ENCODE assay signal across 9 cellular contexts in the genomic region with DNA sequence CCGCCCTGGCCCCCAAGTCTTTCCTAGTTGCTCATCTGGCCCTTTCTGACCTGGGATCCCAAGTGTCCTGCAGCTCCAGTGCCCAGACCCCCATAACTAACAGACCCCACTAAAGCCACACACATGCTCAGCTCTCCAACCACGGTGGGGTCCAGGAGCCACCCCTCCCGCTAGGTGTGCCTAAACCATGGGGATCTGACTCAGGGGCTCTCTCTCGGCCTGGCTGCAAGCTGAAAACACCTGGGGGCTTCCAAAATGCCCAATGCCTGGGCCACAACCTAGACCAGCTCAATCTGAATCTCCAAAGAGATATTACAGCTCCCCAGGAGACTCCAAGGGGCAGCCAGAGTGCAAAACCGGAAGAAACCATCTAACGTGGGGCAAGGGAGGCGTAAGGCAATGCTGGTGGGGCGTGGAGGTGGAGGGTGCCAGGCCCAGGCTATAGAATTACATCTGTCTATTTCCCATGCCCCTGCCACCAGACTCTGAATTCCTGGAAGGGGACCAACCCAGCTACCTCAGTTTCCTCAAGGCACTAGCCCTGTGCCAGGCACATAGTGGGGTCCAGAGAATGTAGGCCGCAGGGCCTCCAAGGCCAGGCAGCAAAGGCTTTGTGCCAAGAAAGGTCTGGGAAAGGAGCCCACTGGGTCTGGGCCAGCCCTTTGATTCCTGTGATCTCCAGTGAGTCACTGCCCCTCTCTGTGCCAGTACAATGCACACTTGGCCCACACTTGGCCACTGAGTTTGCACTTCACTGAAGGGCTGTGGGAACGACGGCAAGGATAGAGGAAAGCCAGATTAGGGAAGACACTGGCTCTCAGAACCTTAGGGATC. TPM values are rescaled to one million over a fixed set of nuclear protein-coding genes. Genes with fewer than 3 reads are reported as not detected.
A peak's percentile ranks its signal among the peaks of the same experiment; 100 is the strongest.
DNase-seq lines count a peak whose midpoint lies in the region; ATAC-seq and TF ChIP-seq lines count a peak whose summit lies in the region.
"Had no signal": no experiment of that assay in that cellular context is flagged by ENCODE, and none has a peak within 500 bp of the region (broad histone marks: within the 10 kb centered on the region; RNA-seq: fewer than 3 reads in every experiment).

No MANE protein-coding gene starts in this region.

- no peak overlapping the region for H3K4me3 ChIP-seq in mucosa of descending colon

- peak overlapping the region; percentile 43 for H3K27ac ChIP-seq in cingulate gyrus (ENCODE audit: low read depth, low read length)

- no peaks in the 10 kb centered on the region for H3K9me3 ChIP-seq in mucosa of descending colon

- peaks cover 6% of the 10 kb centered on the region for H3K36me3 ChIP-seq in mucosa of descending colon (ENCODE audit: low read depth)

- no peak for DNase-seq in activated naive CD4-positive, alpha-beta T cell treated with anti-CD3 and anti-CD28 coated beads, Interleukin-2, amount 10 ng/mL, durations not matched to agents 7 days and 5 days
- DNase-seq in mucosa of descending colon (peak in 2 of 3 donors; percentile 62 to 65), DMS79 (lab: John Stamatoyannopoulos, UW) (no peak), NCI-H1092 treated with DMSO at 0.1 percent for 48 hours (lab: John Stamatoyannopoulos, UW) (no peak)
- no peak for DNase-seq in stimulated activated CD4-positive, alpha-beta T cell treated with anti-CD3 and anti-CD28 coated beads, Interleukin-2, amount 100 ng/mL, for 24 hours
- DNase-seq: NCI-H187 had no signal

- peaks cover 16% of the 10 kb centered on the region for H3K4me1 ChIP-seq in mucosa of descending colon (ENCODE audit: low read depth)

- no peaks in the 10 kb centered on the region for H3K27me3 Mint-ChIP-seq in activated naive CD4-positive, alpha-beta T cell treated with anti-CD3 and anti-CD28 coated beads, Interleukin-2, amount 50 U/mL, for 24 hours
- no peaks in the 10 kb centered on the region for H3K27me3 Mint-ChIP-seq in activated naive CD4-positive, alpha-beta T cell treated with anti-CD3 and anti-CD28 coated beads, Interleukin-2, amount 10 ng/mL, durations not matched to agents 7 days and 5 days

- ATAC-seq in mucosa of descending colon (no peak), HG02759 (IDR thresholded peaks at IDR 0.05; ENCODE audit: unreplicated experiment) (no peak)

- CTCF ChIA-PET in activated naive CD4-positive, alpha-beta T cell treated with anti-CD3 and anti-CD28 coated beads, Interleukin-2, amount 10 ng/mL, durations not matched to agents 7 days and 5 days (lab: Charles Lee), result interaction anchor here (1.0 kb wide), 2 partner anchors 58 kb away, joined by 3 read pairs; no protein-coding TSS in a partner anchor

- no peak overlapping the region for H3K27ac Mint-ChIP-seq in activated naive CD4-positive, alpha-beta T cell treated with anti-CD3 and anti-CD28 coated beads, Interleukin-2, amount 50 U/mL, for 24 hours
- no peak overlapping the region for H3K27ac Mint-ChIP-seq in activated naive CD4-positive, alpha-beta T cell treated with anti-CD3 and anti-CD28 coated beads, Interleukin-2, amount 10 ng/mL, durations not matched to agents 7 days and 5 days

- peak overlapping the region; percentile 42 for H3K4me3 Mint-ChIP-seq in activated naive CD4-positive, alpha-beta T cell treated with anti-CD3 and anti-CD28 coated beads, Interleukin-2, amount 50 U/mL, for 24 hours
- H3K4me3 Mint-ChIP-seq in activated naive CD4-positive, alpha-beta T cell treated with anti-CD3 and anti-CD28 coated beads, Interleukin-2, amount 10 ng/mL, durations not matched to agents 7 days and 5 days, result no peak overlapping the region

- H3K36me3 Mint-ChIP-seq in activated naive CD4-positive, alpha-beta T cell treated with anti-CD3 and anti-CD28 coated beads, Interleukin-2, amount 50 U/mL, for 24 hours, result peaks cover 4% of the 10 kb centered on the region
- H3K36me3 Mint-ChIP-seq in activated naive CD4-positive, alpha-beta T cell treated with anti-CD3 and anti-CD28 coated beads, Interleukin-2, amount 10 ng/mL, durations not matched to agents 7 days and 5 days, result peaks cover 44% of the 10 kb centered on the region

- no peak for TF ChIP-seq CTCF in mucosa of descending colon (IDR thresholded peaks at IDR 0.05)

- intact Hi-C loops in mucosa of descending colon (cut with DNase I, micrococcal nuclease), result no loop called here

- H3K4me1 Mint-ChIP-seq in activated naive CD4-positive, alpha-beta T cell treated with anti-CD3 and anti-CD28 coated beads, Interleukin-2, amount 50 U/mL, for 24 hours, result peaks cover 43% of the 10 kb centered on the region
- peaks cover 37% of the 10 kb centered on the region for H3K4me1 Mint-ChIP-seq in activated naive CD4-positive, alpha-beta T cell treated with anti-CD3 and anti-CD28 coated beads, Interleukin-2, amount 10 ng/mL, durations not matched to agents 7 days and 5 days

- no peaks in the 10 kb centered on the region for H3K9me3 Mint-ChIP-seq in activated naive CD4-positive, alpha-beta T cell treated with anti-CD3 and anti-CD28 coated beads, Interleukin-2, amount 50 U/mL, for 24 hours
- no peaks in the 10 kb centered on the region for H3K9me3 Mint-ChIP-seq in activated naive CD4-positive, alpha-beta T cell treated with anti-CD3 and anti-CD28 coated beads, Interleukin-2, amount 10 ng/mL, durations not matched to agents 7 days and 5 days

RNA-seq across cellular contexts. Expression of a gene that starts 3.3 kb away (rescaled TPM):
- total RNA-seq in mucosa of descending colon, result 10 to 100 TPM; 53.4 to 57.9 (median 53.5) TPM

RNA-seq across cellular contexts. Expression of a gene that starts 18.5 kb away (rescaled TPM):
- total RNA-seq in mucosa of descending colon, result 10 to 100 TPM; 46.4 to 48.8 (median 47.5) TPM

RNA-seq across cellular contexts. Expression of a gene that starts 22.8 kb away (rescaled TPM):
- total RNA-seq in mucosa of descending colon, result 1 to 10 TPM in 2 of 3 donors, not detected in 1; 1.1 to 1.6 TPM

RNA-seq across cellular contexts. Expression of a gene that starts 30.6 kb away (rescaled TPM):
- 1 to 10 TPM; 5.6 to 6.1 (median 6.0) TPM for total RNA-seq in mucosa of descending colon

RNA-seq across cellular contexts. Expression of a gene that starts 43.4 kb away (rescaled TPM):
- total RNA-seq in mucosa of descending colon, result 10 to 100 TPM in 1 of 3 donors, 1 to 10 TPM in 2; 6.5 to 13.7 (median 6.6) TPM

Comparison
In these comparisons a context has a peak if more than half of its experiments do, and no peak if none do; other contexts are left out.
1. DNase-seq: peak in mucosa of descending colon (2 of 3); none in activated naive CD4-positive, alpha-beta T cell treated with anti-CD3 and anti-CD28 coated beads, Interleukin-2, amount 10 ng/mL, durations not matched to agents 7 days and 5 days (single experiment), stimulated activated CD4-positive, alpha-beta T cell treated with anti-CD3 and anti-CD28 coated beads, Interleukin-2, amount 100 ng/mL, for 24 hours (0 of 2), DMS79 (single experiment) and NCI-H1092 treated with DMSO at 0.1 percent for 48 hours (single experiment).